Comparison of ENCODE assay signal across 1 cellular context in genomic region chr18:43681661-43682060, GRCh38.
TF ChIP-seq lines count a peak whose summit lies in the region.

No MANE protein-coding gene starts in this region.

TF ChIP-seq in HEK293, 187 proteins besides CTCF, POLR2A, EP300 and RAD21:
- no peak for TF ChIP-seq REST (tag by site-specific recombination; IDR thresholded peaks at IDR 0.05)
- peak; percentile 85 for TF ChIP-seq GLIS1 (tag by site-specific recombination; IDR thresholded peaks at IDR 0.05)
